ENCODE assay signal across 1 cellular context in genomic region chr10:112739219-112739969, GRCh38.
TF ChIP-seq lines count a peak whose summit lies in the region.

No MANE protein-coding gene starts in this region.

TF ChIP-seq in HepG2, 621 proteins besides CTCF, POLR2A, EP300 and RAD21 (continued from another document and continues in another):
- no peak for TF ChIP-seq POLR2AphosphoS2 (IDR thresholded peaks at IDR 0.05; ENCODE audit: low read depth, low read length)
- no peak for TF ChIP-seq ZNF777 (CRISPR knock-in tag; IDR thresholded peaks at IDR 0.05)
- no peak for TF ChIP-seq NONO (IDR thresholded peaks at IDR 0.05)
- TF ChIP-seq NONO (CRISPR knock-in tag; conservative IDR thresholded peaks at IDR 0.05) = peak; percentile 69; the same call in 1 of the 2 replicates
- TF ChIP-seq ZNF224 (CRISPR knock-in tag; IDR thresholded peaks at IDR 0.05) = no peak
- TF ChIP-seq ZNF639 (CRISPR knock-in tag; conservative IDR thresholded peaks at IDR 0.05) = 0 out of 2 replicates have a peak, but pooled peaks have one; percentile 47
- no peak for TF ChIP-seq TMF1 (CRISPR knock-in tag; IDR thresholded peaks at IDR 0.05; ENCODE audit: low read depth)
- TF ChIP-seq ZNF230 (CRISPR knock-in tag; IDR thresholded peaks at IDR 0.05) = no peak
- TF ChIP-seq ARNT (IDR thresholded peaks at IDR 0.05) = no peak
- 0 out of 2 replicates have a peak, but pooled peaks have one; percentile 24 for TF ChIP-seq ZFX (CRISPR knock-in tag; IDR thresholded peaks at IDR 0.05; ENCODE audit: low read depth)
- TF ChIP-seq ZNF556 (CRISPR knock-in tag; IDR thresholded peaks at IDR 0.05; ENCODE audit: borderline replicate concordance) = peak; percentile 64; the same call in 1 of the 2 replicates
- no peak; the same call in 1 of the 2 replicates for TF ChIP-seq MTA1 (CRISPR knock-in tag; IDR thresholded peaks at IDR 0.05; ENCODE audit: borderline replicate concordance)
- no peak for TF ChIP-seq BATF2 (CRISPR knock-in tag; IDR thresholded peaks at IDR 0.05)
- no peak for TF ChIP-seq ZNF776 (CRISPR knock-in tag; IDR thresholded peaks at IDR 0.05)
- TF ChIP-seq GABPA (IDR thresholded peaks at IDR 0.05; ENCODE audit: low read depth, low read length) = no peak
- TF ChIP-seq GABPA (CRISPR knock-in tag; IDR thresholded peaks at IDR 0.05; ENCODE audit: low read depth) = 0 out of 2 replicates have a peak, but pooled peaks have one; percentile 53
- TF ChIP-seq ZNF563 (CRISPR knock-in tag; IDR thresholded peaks at IDR 0.05) = no peak
- TF ChIP-seq FOXM1 (CRISPR knock-in tag; IDR thresholded peaks at IDR 0.05) = no peak
- TF ChIP-seq ZNF616 (CRISPR knock-in tag; IDR thresholded peaks at IDR 0.05; ENCODE audit: low read depth) = no peak
- TF ChIP-seq SRF (IDR thresholded peaks at IDR 0.05; ENCODE audit: low read depth, low read length) = 0 out of 2 replicates have a peak, but pooled peaks have one; percentile 6
- TF ChIP-seq NBN (conservative IDR thresholded peaks at IDR 0.05) = no peak
- TF ChIP-seq ZBTB33 (CRISPR knock-in tag; IDR thresholded peaks at IDR 0.05) = peak; percentile 40; the same call in 1 of the 2 replicates
- TF ChIP-seq ELF1 (CRISPR knock-in tag; IDR thresholded peaks at IDR 0.05) = no peak
- TF ChIP-seq GMEB1 (CRISPR knock-in tag; IDR thresholded peaks at IDR 0.05; ENCODE audit: borderline replicate concordance) = peak; percentile 34; the same call in 1 of the 2 replicates
- no peak for TF ChIP-seq NFATC3 (CRISPR knock-in tag; IDR thresholded peaks at IDR 0.05)
- TF ChIP-seq GLI4 (CRISPR knock-in tag; IDR thresholded peaks at IDR 0.05; ENCODE audit: borderline replicate concordance) = no peak
- no peak for TF ChIP-seq ZNF484 (CRISPR knock-in tag; IDR thresholded peaks at IDR 0.05; ENCODE audit: borderline replicate concordance, low read depth)
- TF ChIP-seq REXO4 (CRISPR knock-in tag; IDR thresholded peaks at IDR 0.05; ENCODE audit: borderline replicate concordance) = no peak
- peak; percentile 85 for TF ChIP-seq FOSL2 (CRISPR knock-in tag; IDR thresholded peaks at IDR 0.05)
- TF ChIP-seq ZNF75D (CRISPR knock-in tag; IDR thresholded peaks at IDR 0.05; ENCODE audit: borderline replicate concordance) = no peak
- TF ChIP-seq AHDC1 (CRISPR knock-in tag; IDR thresholded peaks at IDR 0.05; ENCODE audit: borderline replicate concordance) = peak; percentile 98
- no peak for TF ChIP-seq ZNF576 (CRISPR knock-in tag; IDR thresholded peaks at IDR 0.05)
- TF ChIP-seq KLF9 (CRISPR knock-in tag; IDR thresholded peaks at IDR 0.05; ENCODE audit: low read depth) = 0 out of 2 replicates have a peak, but pooled peaks have one; percentile 13
- TF ChIP-seq TP53 (CRISPR knock-in tag; conservative IDR thresholded peaks at IDR 0.05) = peak; percentile 59; the same call in 1 of the 2 replicates
- TF ChIP-seq ZFP62 (CRISPR knock-in tag; IDR thresholded peaks at IDR 0.05) = no peak
- 0 out of 2 replicates have a peak, but pooled peaks have one; percentile 14 for TF ChIP-seq DMAP1 (CRISPR knock-in tag; IDR thresholded peaks at IDR 0.05)
- no peak for TF ChIP-seq ZMAT3 (CRISPR knock-in tag; conservative IDR thresholded peaks at IDR 0.05)
- no peak for TF ChIP-seq ZBTB3 (CRISPR knock-in tag; IDR thresholded peaks at IDR 0.05; ENCODE audit: borderline replicate concordance, low read depth)
- TF ChIP-seq CCAR2 (optimal IDR thresholded peaks at IDR 0.05; ENCODE audit: low read depth, low read length) = no peak
- no peak for TF ChIP-seq SMAD9 (CRISPR knock-in tag; IDR thresholded peaks at IDR 0.05)
- no peak for TF ChIP-seq MEIS1 (CRISPR knock-in tag; IDR thresholded peaks at IDR 0.05; ENCODE audit: borderline replicate concordance)
- TF ChIP-seq IRF1 (CRISPR knock-in tag; IDR thresholded peaks at IDR 0.05; ENCODE audit: low read depth) = no peak
- no peak for TF ChIP-seq ARID2 (CRISPR knock-in tag; IDR thresholded peaks at IDR 0.05; ENCODE audit: borderline replicate concordance)
- TF ChIP-seq SCMH1 (CRISPR knock-in tag; IDR thresholded peaks at IDR 0.05; ENCODE audit: borderline replicate concordance) = no peak
- no peak for TF ChIP-seq ZNF234 (CRISPR knock-in tag; conservative IDR thresholded peaks at IDR 0.05)
- TF ChIP-seq HHEX (CRISPR knock-in tag; IDR thresholded peaks at IDR 0.05) = peak; percentile 84
- TF ChIP-seq E2F2 (CRISPR knock-in tag; IDR thresholded peaks at IDR 0.05; ENCODE audit: borderline replicate concordance) = no peak
- TF ChIP-seq ZNF775 (CRISPR knock-in tag; IDR thresholded peaks at IDR 0.05; ENCODE audit: borderline replicate concordance) = no peak
- no peak; the same call in 1 of the 2 replicates for TF ChIP-seq ZNF746 (CRISPR knock-in tag; IDR thresholded peaks at IDR 0.05)
- TF ChIP-seq ZC3H13 (CRISPR knock-in tag; IDR thresholded peaks at IDR 0.05) = no peak
- no peak for TF ChIP-seq MAF1 (CRISPR knock-in tag; IDR thresholded peaks at IDR 0.05; ENCODE audit: borderline replicate concordance)
- TF ChIP-seq ISX (CRISPR knock-in tag; conservative IDR thresholded peaks at IDR 0.05) = peak; percentile 49; the same call in 1 of the 2 replicates
- no peak for TF ChIP-seq ZNF549 (CRISPR knock-in tag; IDR thresholded peaks at IDR 0.05)
- peak; percentile 90; the same call in 1 of the 2 replicates for TF ChIP-seq SALL1 (CRISPR knock-in tag; IDR thresholded peaks at IDR 0.05)
- no peak for TF ChIP-seq ATM (IDR thresholded peaks at IDR 0.05; ENCODE audit: borderline replicate concordance)
- no peak for TF ChIP-seq USF2 (IDR thresholded peaks at IDR 0.05; ENCODE audit: low read depth, low read length)
- TF ChIP-seq USF2 (CRISPR knock-in tag; IDR thresholded peaks at IDR 0.05; ENCODE audit: borderline replicate concordance) = no peak
- no peak for TF ChIP-seq ZNF20 (CRISPR knock-in tag; IDR thresholded peaks at IDR 0.05)
- TF ChIP-seq FOXK2 (IDR thresholded peaks at IDR 0.05) = peak; percentile 83
